In the genomic region with DNA sequence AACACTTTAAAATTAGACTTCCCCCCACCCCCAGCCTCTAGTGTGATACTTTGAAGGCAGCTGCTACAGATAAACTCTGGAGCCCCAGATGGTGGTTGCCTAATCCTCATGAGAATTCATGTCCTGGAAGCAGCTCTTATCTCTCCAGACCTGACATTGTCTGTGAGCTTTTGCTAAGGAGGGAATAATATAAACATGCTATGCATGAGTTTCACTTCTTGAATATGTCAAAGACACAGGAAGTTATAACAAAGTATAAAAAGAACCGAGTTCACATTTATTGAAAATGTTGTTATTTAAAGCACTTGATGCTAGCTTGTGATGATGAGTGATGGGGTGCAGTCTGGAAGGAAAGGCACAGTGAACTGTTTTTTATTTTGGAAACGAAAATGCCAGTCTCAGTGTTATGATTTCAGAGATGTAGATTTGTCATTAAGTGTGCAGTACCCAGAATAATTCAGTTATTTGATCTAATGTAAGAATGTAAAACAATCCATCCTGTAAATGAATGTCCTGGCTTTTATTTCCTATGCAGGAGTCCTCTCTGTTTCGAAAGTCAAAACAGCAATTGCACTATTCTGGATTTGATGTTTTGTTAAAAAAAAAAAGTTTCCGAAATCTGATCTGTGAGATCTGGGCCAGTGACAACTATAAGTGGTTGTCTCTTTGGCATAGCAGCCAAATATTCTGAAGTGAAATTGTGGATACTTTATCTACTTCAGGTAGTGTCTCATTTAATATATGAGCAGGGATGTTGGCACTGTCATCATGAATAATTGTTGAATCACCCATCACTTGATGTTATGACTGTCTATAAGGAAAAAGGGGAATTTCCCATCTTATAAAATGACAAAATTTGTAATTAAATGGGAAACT, we compare ENCODE assay signal across 8 cellular contexts.
DNase-seq lines count a peak whose midpoint lies in the region; ATAC-seq and TF ChIP-seq lines count a peak whose summit lies in the region.

No MANE protein-coding gene starts in this region.

- peak overlapping the region in 3 of 4 donors; percentile 2 to 7 (median 4) for H3K4me3 Mint-ChIP-seq in CD4-positive, CD25-positive, alpha-beta regulatory T cell
- H3K4me3 Mint-ChIP-seq in activated CD8-positive, alpha-beta T cell treated with anti-CD3 and anti-CD28 coated beads for 36 hours = peak overlapping the region; percentile 11
- peak overlapping the region; percentile 1 for H3K4me3 Mint-ChIP-seq in natural killer cell treated with Interleukin-12 subunit alpha and Interleukin-12 subunit beta and Interleukin-15 and Interleukin-18, amount 100 ng/mL, for 72 hours

- peaks cover 72% of the 10 kb centered on the region for H3K79me2 ChIP-seq in Karpas-422 (ENCODE audit: low read length)

- H3K27me3 Mint-ChIP-seq in CD4-positive, CD25-positive, alpha-beta regulatory T cell = peaks cover under 1% of the 10 kb centered on the region
- H3K27me3 Mint-ChIP-seq in activated CD8-positive, alpha-beta T cell treated with anti-CD3 and anti-CD28 coated beads for 36 hours = no peaks in the 10 kb centered on the region
- H3K27me3 Mint-ChIP-seq in natural killer cell treated with Interleukin-12 subunit alpha and Interleukin-12 subunit beta and Interleukin-15 and Interleukin-18, amount 100 ng/mL, for 72 hours = no peaks in the 10 kb centered on the region

- H2AFZ ChIP-seq in Karpas-422 (ENCODE audit: low read length) = no peak overlapping the region

- no peaks in the 10 kb centered on the region for H4K20me1 ChIP-seq in Karpas-422 (ENCODE audit: insufficient read depth, low read depth, low read length)

- H3K9me3 ChIP-seq in CD4-positive, CD25-positive, alpha-beta regulatory T cell (ENCODE audit: control insufficient read depth in 2 of 2, low read length in 2 of 2) = no peaks in the 10 kb centered on the region
- no peaks in the 10 kb centered on the region for H3K9me3 ChIP-seq in Karpas-422 (ENCODE audit: low read length)

- H3K36me3 ChIP-seq in CD4-positive, CD25-positive, alpha-beta regulatory T cell (ENCODE audit: control insufficient read depth, insufficient read depth, low read length) = no peaks in the 10 kb centered on the region
- H3K36me3 ChIP-seq in Karpas-422 (ENCODE audit: insufficient read depth, low read length) = peaks cover 20% of the 10 kb centered on the region

- H3K4me3 ChIP-seq in CD4-positive, CD25-positive, alpha-beta regulatory T cell (ENCODE audit: low read depth, low read length) = peak overlapping the region; percentile 33
- H3K4me3 ChIP-seq in Karpas-422 (ENCODE audit: low read length) (peak overlapping the region; percentile 53), dorsolateral prefrontal cortex (no peak overlapping the region)

- H3K27ac ChIP-seq in CD4-positive, CD25-positive, alpha-beta regulatory T cell (ENCODE audit: insufficient read depth, low read length, poor library complexity, severe bottlenecking) = peak overlapping the region; percentile 27
- H3K27ac ChIP-seq in Karpas-422 (ENCODE audit: low read length) (peak overlapping the region; percentile 95), dorsolateral prefrontal cortex (no peak overlapping the region)

- peaks cover 16% of the 10 kb centered on the region for H3K36me3 Mint-ChIP-seq in CD4-positive, CD25-positive, alpha-beta regulatory T cell
- peaks cover 32% of the 10 kb centered on the region for H3K36me3 Mint-ChIP-seq in activated CD8-positive, alpha-beta T cell treated with anti-CD3 and anti-CD28 coated beads for 36 hours (ENCODE audit: low read depth)
- peaks cover 8% of the 10 kb centered on the region for H3K36me3 Mint-ChIP-seq in natural killer cell treated with Interleukin-12 subunit alpha and Interleukin-12 subunit beta and Interleukin-15 and Interleukin-18, amount 100 ng/mL, for 72 hours

- H3K9ac ChIP-seq in Karpas-422 (ENCODE audit: low read length) = peak overlapping the region; percentile 53

- H3K27ac Mint-ChIP-seq in CD4-positive, CD25-positive, alpha-beta regulatory T cell = peak overlapping the region in 2 of 3 donors; percentile 4 to 53
- peak overlapping the region; percentile 89 for H3K27ac Mint-ChIP-seq in activated CD8-positive, alpha-beta T cell treated with anti-CD3 and anti-CD28 coated beads for 36 hours
- H3K27ac Mint-ChIP-seq in natural killer cell treated with Interleukin-12 subunit alpha and Interleukin-12 subunit beta and Interleukin-15 and Interleukin-18, amount 100 ng/mL, for 72 hours = peak overlapping the region in 1 of 2 donors; percentile 30

- peak in 1 of 3 donors; percentile 23 for DNase-seq in CD4-positive, CD25-positive, alpha-beta regulatory T cell
- peak; percentile 94 for DNase-seq in Karpas-422
- DNase-seq in activated CD8-positive, alpha-beta T cell treated with anti-CD3 and anti-CD28 coated beads for 36 hours = peak; percentile 13
- no peak for DNase-seq in natural killer cell treated with Interleukin-12 subunit alpha and Interleukin-12 subunit beta and Interleukin-15 and Interleukin-18, amount 100 ng/mL, for 72 hours (ENCODE audit: low spot score)
- no peak for DNase-seq in stimulated activated CD4-positive, alpha-beta T cell treated with anti-CD3 and anti-CD28 coated beads, Interleukin-4, amount 100 ng/mL, for 24 hours
- DNase-seq in stimulated activated CD4-positive, alpha-beta T cell treated with anti-CD3 and anti-CD28 coated beads, Interleukin-4, amount 100 ng/mL, for 1 hour = no peak
- no peak for DNase-seq in dorsolateral prefrontal cortex

- ATAC-seq in CD4-positive, CD25-positive, alpha-beta regulatory T cell (ENCODE audit: low read depth in 2 of 2) = peak; percentile 44 to 58
- peak; percentile 52 for ATAC-seq in GM19397 (IDR thresholded peaks at IDR 0.05; ENCODE audit: unreplicated experiment)
- ATAC-seq in activated CD8-positive, alpha-beta T cell treated with anti-CD3 and anti-CD28 coated beads for 36 hours = peak; percentile 66
- no peak for ATAC-seq in natural killer cell treated with Interleukin-12 subunit alpha and Interleukin-12 subunit beta and Interleukin-15 and Interleukin-18, amount 100 ng/mL, for 72 hours

- peaks cover 10% of the 10 kb centered on the region for H3K4me1 ChIP-seq in CD4-positive, CD25-positive, alpha-beta regulatory T cell (ENCODE audit: control insufficient read depth, insufficient read depth, low read length, poor library complexity, severe bottlenecking)
- H3K4me1 ChIP-seq in Karpas-422 (ENCODE audit: low read length) = peaks cover 78% of the 10 kb centered on the region

- H3K9me2 ChIP-seq in Karpas-422 (replicated peaks; ENCODE audit: insufficient read depth, low read length) = no peaks in the 10 kb centered on the region

- CTCF ChIA-PET in activated CD8-positive, alpha-beta T cell treated with anti-CD3 and anti-CD28 coated beads for 36 hours (lab: Charles Lee) = interaction anchor here (0.7 kb wide), 1 partner anchor 74 kb away, joined by 3 read pairs; no protein-coding TSS in a partner anchor

- H3K4me1 Mint-ChIP-seq in CD4-positive, CD25-positive, alpha-beta regulatory T cell = peaks cover 43 to 57% (median 53%) of the 10 kb centered on the region in 4 donors
- H3K4me1 Mint-ChIP-seq in activated CD8-positive, alpha-beta T cell treated with anti-CD3 and anti-CD28 coated beads for 36 hours (ENCODE audit: low read depth) = peaks cover 72% of the 10 kb centered on the region
- H3K4me1 Mint-ChIP-seq in natural killer cell treated with Interleukin-12 subunit alpha and Interleukin-12 subunit beta and Interleukin-15 and Interleukin-18, amount 100 ng/mL, for 72 hours (ENCODE audit: low read depth in 2 of 2) = peaks cover 35 to 38% of the 10 kb centered on the region in 2 donors

- no peak for TF ChIP-seq CTCF in activated CD8-positive, alpha-beta T cell treated with anti-CD3 and anti-CD28 coated beads for 36 hours (IDR thresholded peaks at IDR 0.05)
- no peak for TF ChIP-seq CTCF in dorsolateral prefrontal cortex (IDR thresholded peaks at IDR 0.05 in 54 of 56, conservative IDR thresholded peaks at IDR 0.05 in 2 of 56; ENCODE audit: low read depth in 1 of 56, partially characterized antibody in 56 of 56)

- no peaks in the 10 kb centered on the region for H3K27me3 ChIP-seq in CD4-positive, CD25-positive, alpha-beta regulatory T cell (ENCODE audit: control insufficient read depth, insufficient read depth, low read length)
- H3K27me3 ChIP-seq in Karpas-422 (ENCODE audit: low read length) (no peaks in the 10 kb centered on the region), dorsolateral prefrontal cortex (no peaks in the 10 kb centered on the region)

- peak overlapping the region; percentile 74 for H3K4me2 ChIP-seq in Karpas-422 (ENCODE audit: low read depth, low read length, poor library complexity, severe bottlenecking)

- intact Hi-C loops in activated CD8-positive, alpha-beta T cell treated with anti-CD3 and anti-CD28 coated beads for 36 hours (cut with micrococcal nuclease) = loop anchor here (10.0 kb wide), 1 partner anchor 107 kb away; no protein-coding TSS in a partner anchor
- intact Hi-C loops in dorsolateral prefrontal cortex (cut with DNase I) = no loop called here

- POLR2A ChIA-PET in activated CD8-positive, alpha-beta T cell treated with anti-CD3 and anti-CD28 coated beads for 36 hours (lab: Charles Lee) = no interaction called here

- peaks cover 0 to 2% (median 0%) of the 10 kb centered on the region in 7 donors for H3K9me3 Mint-ChIP-seq in CD4-positive, CD25-positive, alpha-beta regulatory T cell
- peaks cover 2% of the 10 kb centered on the region for H3K9me3 Mint-ChIP-seq in activated CD8-positive, alpha-beta T cell treated with anti-CD3 and anti-CD28 coated beads for 36 hours
- H3K9me3 Mint-ChIP-seq in natural killer cell treated with Interleukin-12 subunit alpha and Interleukin-12 subunit beta and Interleukin-15 and Interleukin-18, amount 100 ng/mL, for 72 hours = no peaks in the 10 kb centered on the region

Comparison
In these comparisons a context has a peak if more than half of its experiments do, and no peak if none do; other contexts are left out.
1. ATAC-seq: peak in CD4-positive, CD25-positive, alpha-beta regulatory T cell (2 of 2), GM19397 (single experiment) and activated CD8-positive, alpha-beta T cell treated with anti-CD3 and anti-CD28 coated beads for 36 hours (single experiment); none in natural killer cell treated with Interleukin-12 subunit alpha and Interleukin-12 subunit beta and Interleukin-15 and Interleukin-18, amount 100 ng/mL, for 72 hours (0 of 2).
2. DNase-seq: peak in Karpas-422 (single experiment) and activated CD8-positive, alpha-beta T cell treated with anti-CD3 and anti-CD28 coated beads for 36 hours (single experiment); none in natural killer cell treated with Interleukin-12 subunit alpha and Interleukin-12 subunit beta and Interleukin-15 and Interleukin-18, amount 100 ng/mL, for 72 hours (single experiment), stimulated activated CD4-positive, alpha-beta T cell treated with anti-CD3 and anti-CD28 coated beads, Interleukin-4, amount 100 ng/mL, for 24 hours (single experiment), stimulated activated CD4-positive, alpha-beta T cell treated with anti-CD3 and anti-CD28 coated beads, Interleukin-4, amount 100 ng/mL, for 1 hour (single experiment) and dorsolateral prefrontal cortex (0 of 10).
3. H3K27ac ChIP-seq: peak in CD4-positive, CD25-positive, alpha-beta regulatory T cell (single experiment) and Karpas-422 (single experiment); none in dorsolateral prefrontal cortex (0 of 59).
4. H3K4me3 ChIP-seq: peak in CD4-positive, CD25-positive, alpha-beta regulatory T cell (single experiment) and Karpas-422 (single experiment); none in dorsolateral prefrontal cortex (0 of 59).
5. Peak in every context shown above with its lines, with median percentiles within 50 percentile points of each other: H3K4me3 Mint-ChIP-seq.